9 cellular contexts compared by ENCODE assay signal in genomic region chr2:64831977-64832328, GRCh38.
A peak's percentile ranks its signal among the peaks of the same experiment; 100 is the strongest.
DNase-seq lines count a peak whose midpoint lies in the region; ATAC-seq, FAIRE-seq and TF ChIP-seq lines count a peak whose summit lies in the region.
"Had no signal": no experiment of that assay in that cellular context is flagged by ENCODE, and none has a peak within 500 bp of the region (broad histone marks: within the 10 kb centered on the region; RNA-seq: fewer than 3 reads in every experiment).

No MANE protein-coding gene starts in this region.

- no peak overlapping the region for H3K4me3 ChIP-seq in HepG2 (replicated peaks in 1 of 3; ENCODE audit: insufficient read depth in 1 of 3, low read depth in 2 of 3, low read length in 3 of 3)
- no peak overlapping the region for H3K4me3 ChIP-seq in right lobe of liver
- no peak overlapping the region for H3K4me3 ChIP-seq in muscle layer of duodenum (ENCODE audit: low read depth in 1 of 2, low read length in 2 of 2)
- H3K4me3 ChIP-seq: SK-N-MC had no signal

- no peaks in the 10 kb centered on the region for H3K79me2 ChIP-seq in HepG2 (ENCODE audit: insufficient read depth, low read length)

- TF ChIP-seq RAD21 in HepG2 (CRISPR knock-in tag; IDR thresholded peaks at IDR 0.05) = no peak

- H3K36me3 ChIP-seq in HepG2 (replicated peaks in 1 of 2; ENCODE audit: control insufficient read depth in 1 of 2, insufficient read depth in 2 of 2, low read length in 2 of 2) = no peaks in the 10 kb centered on the region
- H3K36me3 ChIP-seq in right lobe of liver = no peaks in the 10 kb centered on the region
- no peaks in the 10 kb centered on the region for H3K36me3 ChIP-seq in muscle layer of duodenum (ENCODE audit: control insufficient read depth in 1 of 2, insufficient read depth in 2 of 2, low read length in 2 of 2)

- intact Hi-C loops in HepG2 (cut with micrococcal nuclease; ENCODE audit: unreplicated experiment) (loop anchor here (1.0 kb wide), 2 partner anchors 81 to 186 kb away; no protein-coding TSS in a partner anchor), right lobe of liver (cut with DNase I) (no loop called here)

- H3K9me3 ChIP-seq in HepG2 (ENCODE audit: low read length) (no peaks in the 10 kb centered on the region), right lobe of liver (no peaks in the 10 kb centered on the region), muscle layer of duodenum (ENCODE audit: control insufficient read depth in 1 of 2, low read length in 2 of 2) (no peaks in the 10 kb centered on the region)

- TF ChIP-seq POLR2A in HepG2 (IDR thresholded peaks at IDR 0.05; ENCODE audit: insufficient read depth in 1 of 2, low read depth in 2 of 2, low read length in 2 of 2) = no peak
- no peak for TF ChIP-seq POLR2A in right lobe of liver (IDR thresholded peaks at IDR 0.05)

- 66% methylated on average over 6 of the region's 6 CpGs for WGBS in HepG2 (ENCODE audit: low lambda C conversion rate)
- WGBS in right lobe of liver (ENCODE audit: insufficient coverage, low coverage, low lambda C conversion rate, missing lambda C conversion rate) = 65% methylated on average over 6 of the region's 6 CpGs
- WGBS in adipose tissue, 3 donors = 68 to 81% (median 74%) methylated on average over 6 of the region's 6 CpGs

- DNase-seq in HepG2 (ENCODE audit: low spot score) (no peak), right lobe of liver (no peak), HT-29 (ENCODE audit: low spot score) (no peak), inferior parietal cortex (ENCODE audit: extremely low spot score) (no peak)

- H4K20me1 ChIP-seq in HepG2 (ENCODE audit: insufficient read depth, low read length) = no peaks in the 10 kb centered on the region

- TF ChIP-seq CTCF in HepG2 (CRISPR knock-in tag; IDR thresholded peaks at IDR 0.05) = no peak
- TF ChIP-seq CTCF in right lobe of liver (IDR thresholded peaks at IDR 0.05) = no peak

- ATAC-seq in HepG2 (no peak), right lobe of liver (no peak), GM21447 (IDR thresholded peaks at IDR 0.05; ENCODE audit: unreplicated experiment) (no peak), HG03342 (IDR thresholded peaks at IDR 0.05; ENCODE audit: unreplicated experiment) (no peak)

- CTCF ChIA-PET in HepG2 (lab: Yijun Ruan, JAX; ENCODE audit: low intra/inter-chr PET ratio, low total read pairs) = interaction anchor here (1.1 to 2.8 kb wide), 2 partner anchors 185 to 245 kb away, joined by 3 to 20 read pairs; no protein-coding TSS in a partner anchor

- H3K27me3 ChIP-seq in HepG2 (ENCODE audit: control insufficient read depth in 1 of 2, insufficient read depth in 2 of 2, low read length in 2 of 2) = peaks cover 0 to 13% of the 10 kb centered on the region in 2 experiments; a peak in 1 of 5 replicates
- H3K27me3 ChIP-seq in right lobe of liver = no peaks in the 10 kb centered on the region
- no peaks in the 10 kb centered on the region for H3K27me3 ChIP-seq in muscle layer of duodenum (ENCODE audit: low read depth, low read length)

- no peak overlapping the region for H3K9ac ChIP-seq in HepG2 (ENCODE audit: insufficient read depth, low read depth, low read length)

- H3K27ac ChIP-seq in HepG2 (ENCODE audit: extremely low read length, insufficient read depth, low read length) = no peak overlapping the region
- no peak overlapping the region for H3K27ac ChIP-seq in right lobe of liver
- H3K27ac ChIP-seq in adipose tissue (ENCODE audit: low read depth, low read length) = peak overlapping the region; percentile 36
- peak overlapping the region; percentile 55 for H3K27ac ChIP-seq in muscle layer of duodenum (ENCODE audit: low read length)
- H3K27ac ChIP-seq: SK-N-MC had no signal

- no peak for TF ChIP-seq EP300 in HepG2 (IDR thresholded peaks at IDR 0.05; ENCODE audit: low read depth in 2 of 2, low read length in 2 of 2)
- no peak for TF ChIP-seq EP300 in HepG2 (CRISPR knock-in tag; IDR thresholded peaks at IDR 0.05; ENCODE audit: borderline replicate concordance)

- in situ Hi-C loops in HepG2 (cut with HindIII; ENCODE audit: extremely low pct_ligation_motif_present, low pct_unique_long_range_greater_than_20kb) = no loop called here

- H3K4me1 ChIP-seq in HepG2 (ENCODE audit: insufficient read depth, low read length) = peaks cover 58% of the 10 kb centered on the region
- peaks cover 0 to 11% (median 0%) of the 10 kb centered on the region in 4 donors for H3K4me1 ChIP-seq in right lobe of liver
- peaks cover 0 to 7% of the 10 kb centered on the region in 2 donors for H3K4me1 ChIP-seq in muscle layer of duodenum (ENCODE audit: control insufficient read depth in 1 of 2, insufficient read depth in 2 of 2, low read length in 2 of 2)

- peak overlapping the region; percentile 69 for H3K4me2 ChIP-seq in HepG2 (ENCODE audit: low read depth, low read length)

- no TSS peak for BruUV-seq in HepG2 (replicated peaks; lab: Mats Ljungman, UMichigan)

- H2AFZ ChIP-seq in HepG2 (ENCODE audit: low read length) = no peak overlapping the region

- POLR2A ChIA-PET in HepG2 (lab: Yijun Ruan, JAX) = interaction anchor here (1.9 to 2.3 kb wide), 3 partner anchors 81 to 182 kb away, joined by 18 to 24 read pairs (median 20); partner anchors contain the start of gene SERTAD2

- no peak for FAIRE-seq in HepG2 (lab: Jason Lieb, UNC)

TF ChIP-seq in HepG2, 621 proteins besides CTCF, POLR2A, EP300 and RAD21 (continues in another document):
- TF ChIP-seq CC2D1A (CRISPR knock-in tag; IDR thresholded peaks at IDR 0.05) = 0 out of 2 replicates have a peak, but pooled peaks have one; percentile 47
- TF ChIP-seq ZNF235 (CRISPR knock-in tag; IDR thresholded peaks at IDR 0.05; ENCODE audit: borderline replicate concordance) = 0 out of 2 replicates have a peak, but pooled peaks have one; percentile 3
- TF ChIP-seq, protein P1, sequence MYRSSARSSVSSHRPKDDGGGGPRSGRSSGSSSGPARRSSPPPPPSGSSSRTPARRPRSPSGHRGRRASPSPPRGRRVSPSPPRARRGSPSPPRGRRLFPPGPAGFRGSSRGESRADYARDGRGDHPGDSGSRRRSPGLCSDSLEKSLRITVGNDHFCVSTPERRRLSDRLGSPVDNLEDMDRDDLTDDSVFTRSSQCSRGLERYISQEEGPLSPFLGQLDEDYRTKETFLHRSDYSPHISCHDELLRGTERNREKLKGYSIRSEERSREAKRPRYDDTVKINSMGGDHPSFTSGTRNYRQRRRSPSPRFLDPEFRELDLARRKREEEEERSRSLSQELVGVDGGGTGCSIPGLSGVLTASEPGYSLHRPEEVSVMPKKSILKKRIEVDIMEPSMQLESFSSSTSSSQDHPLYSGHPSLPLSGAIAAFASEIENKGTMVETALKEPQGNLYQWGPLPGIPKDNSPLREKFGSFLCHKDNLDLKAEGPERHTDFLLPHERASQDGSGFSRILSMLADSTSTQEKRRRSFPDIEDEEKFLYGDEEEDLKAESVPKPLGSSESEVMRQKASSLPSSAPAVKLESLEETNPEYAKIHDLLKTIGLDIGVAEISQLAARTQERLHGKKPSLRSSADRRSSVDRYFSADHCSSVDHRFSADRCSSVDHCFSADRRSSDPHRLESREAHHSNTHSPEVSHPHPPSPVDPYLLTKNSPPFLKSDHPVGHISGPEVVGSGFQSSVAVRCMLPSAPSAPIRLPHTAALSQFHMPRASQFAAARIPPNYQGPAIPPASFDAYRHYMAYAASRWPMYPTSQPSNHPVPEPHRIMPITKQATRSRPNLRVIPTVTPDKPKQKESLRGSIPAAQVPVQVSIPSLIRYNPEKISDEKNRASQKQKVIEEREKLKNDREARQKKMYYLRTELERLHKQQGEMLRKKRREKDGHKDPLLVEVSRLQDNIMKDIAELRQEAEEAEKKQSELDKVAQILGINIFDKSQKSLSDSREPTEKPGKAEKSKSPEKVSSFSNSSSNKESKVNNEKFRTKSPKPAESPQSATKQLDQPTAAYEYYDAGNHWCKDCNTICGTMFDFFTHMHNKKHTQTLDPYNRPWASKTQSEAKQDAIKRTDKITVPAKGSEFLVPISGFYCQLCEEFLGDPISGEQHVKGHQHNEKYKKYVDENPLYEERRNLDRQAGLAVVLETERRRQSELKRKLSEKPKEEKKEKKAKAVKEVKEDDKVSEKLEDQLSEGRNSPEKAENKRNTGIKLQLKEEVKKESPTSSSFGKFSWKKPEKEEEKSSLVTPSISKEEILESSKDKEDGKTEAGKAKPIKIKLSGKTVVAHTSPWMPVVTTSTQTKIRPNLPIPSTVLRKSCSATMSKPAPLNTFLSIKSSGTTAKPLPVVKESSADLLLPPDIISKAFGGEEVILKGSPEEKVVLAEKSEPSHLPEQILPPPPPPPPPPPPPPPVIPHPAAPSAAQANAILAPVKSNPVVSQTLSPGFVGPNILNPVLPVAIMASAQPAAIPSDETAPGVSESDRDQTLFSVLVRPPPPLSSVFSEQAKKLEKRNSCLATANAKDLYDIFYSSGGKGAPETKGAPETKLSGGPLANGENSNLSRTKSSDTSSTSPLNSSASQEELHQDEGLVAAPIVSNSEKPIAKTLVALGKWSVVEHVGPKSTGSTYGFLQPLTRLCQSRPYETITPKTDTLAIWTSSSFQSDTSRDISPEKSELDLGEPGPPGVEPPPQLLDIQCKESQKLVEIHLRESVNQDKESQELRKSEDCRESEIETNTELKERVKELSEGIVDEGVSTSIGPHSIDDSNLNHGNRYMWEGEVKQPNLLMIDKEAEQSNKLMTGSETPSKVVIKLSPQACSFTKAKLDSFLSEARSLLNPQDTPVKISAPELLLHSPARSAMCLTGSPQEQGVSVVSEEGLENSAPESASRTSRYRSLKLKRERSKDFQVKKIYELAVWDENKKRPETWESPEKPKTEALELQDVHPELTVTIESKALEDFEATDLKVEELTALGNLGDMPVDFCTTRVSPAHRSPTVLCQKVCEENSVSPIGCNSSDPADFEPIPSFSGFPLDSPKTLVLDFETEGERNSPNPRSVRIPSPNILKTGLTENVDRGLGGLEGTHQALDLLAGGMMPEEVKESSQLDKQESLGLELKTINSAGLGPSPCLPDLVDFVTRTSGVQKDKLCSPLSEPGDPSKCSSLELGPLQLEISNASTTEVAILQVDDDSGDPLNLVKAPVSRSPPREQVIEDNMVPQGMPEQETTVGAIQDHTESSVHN (CRISPR knock-in tag; IDR thresholded peaks at IDR 0.05) = no peak
- no peak for TF ChIP-seq SNRNP70 (IDR thresholded peaks at IDR 0.05; ENCODE audit: low read depth, low read length)
- no peak for TF ChIP-seq RARA (CRISPR knock-in tag; IDR thresholded peaks at IDR 0.05)
- no peak for TF ChIP-seq TARDBP (CRISPR knock-in tag; IDR thresholded peaks at IDR 0.05)
- no peak for TF ChIP-seq PAF1 (CRISPR knock-in tag; IDR thresholded peaks at IDR 0.05)
- TF ChIP-seq ZNF747 (CRISPR knock-in tag; IDR thresholded peaks at IDR 0.05; ENCODE audit: borderline replicate concordance) = no peak
- no peak for TF ChIP-seq KDM1A (CRISPR knock-in tag; IDR thresholded peaks at IDR 0.05)
- TF ChIP-seq IKZF4 (CRISPR knock-in tag; IDR thresholded peaks at IDR 0.05; ENCODE audit: borderline replicate concordance, low read depth, not compliant biosample characterization) = no peak
- TF ChIP-seq ZNF432 (CRISPR knock-in tag; IDR thresholded peaks at IDR 0.05; ENCODE audit: borderline replicate concordance) = no peak
- no peak for TF ChIP-seq ATAD3A (CRISPR knock-in tag; IDR thresholded peaks at IDR 0.05)
- 0 out of 2 replicates have a peak, but pooled peaks have one; percentile 10 for TF ChIP-seq EHMT2 (IDR thresholded peaks at IDR 0.05; ENCODE audit: borderline replicate concordance, low read depth, low read length)

Comparison
In these comparisons a context has a peak if more than half of its experiments do, and no peak if none do; other contexts are left out.
1. H3K27ac ChIP-seq: peak in adipose tissue (single experiment) and muscle layer of duodenum (single experiment); none in HepG2 (single experiment) and right lobe of liver (0 of 3).